Comparison of ENCODE assay signal across 8 cellular contexts in the genomic region with DNA sequence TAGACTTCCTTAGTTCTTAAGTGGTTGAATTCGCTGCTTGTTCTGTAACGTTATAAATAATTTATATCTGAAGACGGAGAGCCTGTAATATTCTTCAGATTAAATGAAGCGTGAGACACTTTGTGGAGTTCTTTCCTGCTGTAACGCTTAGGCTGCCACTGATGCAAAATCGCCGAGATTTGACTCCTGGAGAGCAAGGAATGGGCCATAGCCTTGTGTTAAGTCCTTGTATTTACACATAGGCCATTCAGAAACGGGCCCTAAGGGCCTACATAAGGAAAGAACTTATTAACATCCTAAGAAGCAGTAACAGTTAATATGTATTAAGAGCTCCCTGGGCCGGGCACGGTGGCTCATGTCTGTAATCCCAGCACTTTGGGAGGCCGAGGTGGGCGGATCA. TPM values are rescaled to one million over a fixed set of nuclear protein-coding genes. Genes with fewer than 3 reads are reported as not detected.
DNase-seq lines count a peak whose midpoint lies in the region; ATAC-seq, FAIRE-seq and TF ChIP-seq lines count a peak whose summit lies in the region.

No MANE protein-coding gene starts in this region.

- no peaks in the 10 kb centered on the region for H3K27me3 Mint-ChIP-seq in T-helper 2 cell treated with Interferon-gamma antibody and Interleukin-4, amounts not matched to agents 5 μg/mL and 100 μg/mL, for 36 hours (ENCODE audit: low read depth)
- no peaks in the 10 kb centered on the region for H3K27me3 Mint-ChIP-seq in activated T-helper 17 cell treated with anti-CD3 and anti-CD28 coated beads, Interleukin-2, amount 50 U/mL, for 72 hours

- peaks cover 22% of the 10 kb centered on the region for H3K4me1 Mint-ChIP-seq in T-helper 2 cell treated with Interferon-gamma antibody and Interleukin-4, amounts not matched to agents 5 μg/mL and 100 μg/mL, for 36 hours (ENCODE audit: low read depth)
- H3K4me1 Mint-ChIP-seq in activated T-helper 17 cell treated with anti-CD3 and anti-CD28 coated beads, Interleukin-2, amount 50 U/mL, for 72 hours, result peaks cover 9% of the 10 kb centered on the region

- FAIRE-seq in kidney (lab: Jason Lieb, UNC) (no peak), urothelium cell line (lab: Jason Lieb, UNC) (no peak)

- peaks cover 0 to 2% of the 10 kb centered on the region in 2 donors for H3K36me3 ChIP-seq in kidney (ENCODE audit: control insufficient read depth in 1 of 2, insufficient read depth in 2 of 2, low read length in 2 of 2)
- H3K36me3 ChIP-seq in subcutaneous abdominal adipose tissue (ENCODE audit: control insufficient read depth in 5 of 5, insufficient read depth in 5 of 5, low read length in 5 of 5), result peaks cover 0 to 11% (median 5%) of the 10 kb centered on the region in 5 donors

- peaks cover 7 to 19% of the 10 kb centered on the region in 2 donors for H3K4me1 ChIP-seq in kidney (ENCODE audit: control insufficient read depth in 1 of 2, insufficient read depth in 1 of 2, low read depth in 1 of 2, low read length in 2 of 2)
- H3K4me1 ChIP-seq in subcutaneous abdominal adipose tissue (ENCODE audit: control insufficient read depth in 5 of 5, insufficient read depth in 5 of 5, low read length in 5 of 5), result peaks cover 2 to 41% (median 36%) of the 10 kb centered on the region in 5 donors

- peak overlapping the region; percentile 99 for H3K4me3 Mint-ChIP-seq in T-helper 2 cell treated with Interferon-gamma antibody and Interleukin-4, amounts not matched to agents 5 μg/mL and 100 μg/mL, for 36 hours
- H3K4me3 Mint-ChIP-seq in activated T-helper 17 cell treated with anti-CD3 and anti-CD28 coated beads, Interleukin-2, amount 50 U/mL, for 72 hours, result peak overlapping the region; percentile 93

- no peaks in the 10 kb centered on the region for H3K9me3 ChIP-seq in kidney (ENCODE audit: control insufficient read depth in 1 of 2, low read length in 2 of 2)
- no peaks in the 10 kb centered on the region for H3K9me3 ChIP-seq in subcutaneous abdominal adipose tissue (ENCODE audit: control insufficient read depth in 5 of 5, low read length in 5 of 5)

- no peak for DNase-seq in T-helper 2 cell treated with Interferon-gamma antibody and Interleukin-4, amounts not matched to agents 5 μg/mL and 100 μg/mL, for 36 hours (ENCODE audit: low spot score)
- DNase-seq in T-helper 2 cell (no peak), kidney (no peak), HCEC 1CT (no peak), urothelium cell line (ENCODE audit: low spot score) (no peak)

- ATAC-seq in activated T-helper 17 cell treated with anti-CD3 and anti-CD28 coated beads, Interleukin-2, amount 50 U/mL, for 72 hours (replicated peaks), result no peak
- no peak for ATAC-seq in GM19328 (IDR thresholded peaks at IDR 0.05; ENCODE audit: unreplicated experiment)

- TF ChIP-seq CTCF in kidney (IDR thresholded peaks at IDR 0.05; ENCODE audit: borderline replicate concordance, extremely low read depth, insufficient read depth), result no peak

- H3K9me3 Mint-ChIP-seq in T-helper 2 cell treated with Interferon-gamma antibody and Interleukin-4, amounts not matched to agents 5 μg/mL and 100 μg/mL, for 36 hours, result no peaks in the 10 kb centered on the region
- H3K9me3 Mint-ChIP-seq in activated T-helper 17 cell treated with anti-CD3 and anti-CD28 coated beads, Interleukin-2, amount 50 U/mL, for 72 hours, result no peaks in the 10 kb centered on the region

- H3K36me3 Mint-ChIP-seq in T-helper 2 cell treated with Interferon-gamma antibody and Interleukin-4, amounts not matched to agents 5 μg/mL and 100 μg/mL, for 36 hours (ENCODE audit: low read depth), result peaks cover 13% of the 10 kb centered on the region
- peaks cover 36% of the 10 kb centered on the region for H3K36me3 Mint-ChIP-seq in activated T-helper 17 cell treated with anti-CD3 and anti-CD28 coated beads, Interleukin-2, amount 50 U/mL, for 72 hours (ENCODE audit: low read depth)

- H3K9ac ChIP-seq in kidney (ENCODE audit: low read length in 2 of 2) (peak overlapping the region in 1 of 2 donors; percentile 93), subcutaneous abdominal adipose tissue (ENCODE audit: low read length in 5 of 5) (peak overlapping the region; percentile 48 to 98 (median 95))

- peak overlapping the region; percentile 82 to 85 for H3K4me3 ChIP-seq in kidney (ENCODE audit: low read length in 2 of 2)
- peak overlapping the region; percentile 76 to 96 (median 93) for H3K4me3 ChIP-seq in subcutaneous abdominal adipose tissue (ENCODE audit: low read depth in 1 of 5, low read length in 5 of 5)

- H3K27ac Mint-ChIP-seq in T-helper 2 cell treated with Interferon-gamma antibody and Interleukin-4, amounts not matched to agents 5 μg/mL and 100 μg/mL, for 36 hours, result peak overlapping the region; percentile 94
- H3K27ac Mint-ChIP-seq in activated T-helper 17 cell treated with anti-CD3 and anti-CD28 coated beads, Interleukin-2, amount 50 U/mL, for 72 hours, result peak overlapping the region; percentile 93

- H3K27ac ChIP-seq in kidney (ENCODE audit: low read depth in 2 of 2, low read length in 2 of 2) (no peak overlapping the region), subcutaneous abdominal adipose tissue (ENCODE audit: low read depth, low read length) (no peak overlapping the region)

- H3K27me3 ChIP-seq in subcutaneous abdominal adipose tissue (ENCODE audit: control insufficient read depth in 5 of 5, insufficient read depth in 4 of 5, low read length in 5 of 5), result peaks cover 0 to 2% (median 0%) of the 10 kb centered on the region in 5 donors

- intact Hi-C loops in kidney (cut with DNase I), result no loop called here

RNA-seq across cellular contexts. Expression of a gene that starts 0.9 kb away (rescaled TPM):
- total RNA-seq in activated T-helper 17 cell treated with anti-CD3 and anti-CD28 coated beads, Interleukin-2, amount 50 U/mL, for 72 hours, result 10 to 100 TPM; 28.9 to 58.8 TPM
- total RNA-seq in kidney, result 25.6 TPM
- polyA plus RNA-seq in kidney (ENCODE audit: insufficient read depth, low read depth, low replicate concordance), result 77.1 TPM

RNA-seq across cellular contexts. Expression of a gene that starts 1.2 kb away (rescaled TPM):
- 10 to 100 TPM; 13.0 to 15.1 TPM for total RNA-seq in activated T-helper 17 cell treated with anti-CD3 and anti-CD28 coated beads, Interleukin-2, amount 50 U/mL, for 72 hours
- total RNA-seq in kidney, result 158 TPM
- 128 TPM for polyA plus RNA-seq in kidney (ENCODE audit: insufficient read depth, low read depth, low replicate concordance)

RNA-seq across cellular contexts. Expression of a gene that starts 26.4 kb away (rescaled TPM):
- total RNA-seq in activated T-helper 17 cell treated with anti-CD3 and anti-CD28 coated beads, Interleukin-2, amount 50 U/mL, for 72 hours, result 10 to 100 TPM; 22.0 to 74.3 TPM
- total RNA-seq in kidney, result 8.4 TPM
- polyA plus RNA-seq in kidney (ENCODE audit: insufficient read depth, low read depth, low replicate concordance), result not detected

RNA-seq across cellular contexts. Expression of a gene that starts 33.0 kb away (rescaled TPM):
- total RNA-seq in activated T-helper 17 cell treated with anti-CD3 and anti-CD28 coated beads, Interleukin-2, amount 50 U/mL, for 72 hours, result 10 to 100 TPM; 11.2 to 11.8 TPM
- total RNA-seq in kidney, result 15.7 TPM
- 11.9 TPM for polyA plus RNA-seq in kidney (ENCODE audit: insufficient read depth, low read depth, low replicate concordance)

RNA-seq across cellular contexts. Expression of a gene that starts 33.5 kb away (rescaled TPM):
- 10 to 100 TPM in 1 of 2 donors, 1 to 10 TPM in 1; 10.0 to 12.3 TPM for total RNA-seq in activated T-helper 17 cell treated with anti-CD3 and anti-CD28 coated beads, Interleukin-2, amount 50 U/mL, for 72 hours
- 17.5 TPM for total RNA-seq in kidney
- polyA plus RNA-seq in kidney (ENCODE audit: insufficient read depth, low read depth, low replicate concordance), result 9.2 TPM
